Comparison of ENCODE assay signal across 23 cellular contexts in the genomic region with DNA sequence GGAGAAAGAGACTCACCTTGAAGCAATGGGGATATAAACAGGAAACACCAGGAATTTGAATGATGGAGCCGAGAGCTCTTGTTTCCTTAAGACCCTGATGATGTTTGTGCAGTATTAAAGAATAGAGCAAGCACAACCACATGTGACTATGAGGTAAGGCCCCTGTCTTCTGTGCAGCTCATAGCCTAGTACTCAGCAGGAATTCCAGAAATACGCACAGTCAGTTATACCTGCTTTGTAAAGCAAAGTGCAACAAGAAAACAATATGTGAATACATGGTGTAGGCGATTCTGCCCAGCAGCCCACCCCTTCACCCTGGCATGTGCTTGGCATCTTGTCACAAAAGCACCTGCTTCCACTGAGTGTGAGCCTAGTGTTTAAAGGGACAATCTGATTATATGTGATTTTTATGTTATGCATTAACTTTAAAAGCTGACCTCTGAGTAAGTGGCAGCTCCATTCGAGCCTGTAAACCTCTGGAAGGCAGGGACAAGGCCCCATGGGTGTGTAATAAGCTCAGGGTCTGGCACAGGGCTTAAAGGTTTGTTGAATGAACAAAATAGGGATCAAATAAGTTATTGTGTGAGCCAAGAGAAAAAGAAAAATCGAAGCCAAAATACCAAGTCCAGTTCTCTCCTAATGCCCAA.
A peak's percentile ranks its signal among the peaks of the same experiment; 100 is the strongest.
DNase-seq lines count a peak whose midpoint lies in the region; TF ChIP-seq lines count a peak whose summit lies in the region.
"Had no signal": no experiment of that assay in that cellular context is flagged by ENCODE, and none has a peak within 500 bp of the region (broad histone marks: within the 10 kb centered on the region; RNA-seq: fewer than 3 reads in every experiment).

No MANE protein-coding gene starts in this region.

- H3K4me1 ChIP-seq in esophagus squamous epithelium (peaks cover 0 to 5% (median 0%) of the 10 kb centered on the region in 3 donors), uterus (no peaks in the 10 kb centered on the region)
- H3K4me1 ChIP-seq: SJSA1, transverse colon had no signal

- H3K27me3 Mint-ChIP-seq in MCF 10A (ENCODE audit: insufficient read depth, unreplicated experiment): peaks cover 33% of the 10 kb centered on the region
- no peaks in the 10 kb centered on the region for H3K27me3 Mint-ChIP-seq in activated T-helper 2 cell treated with anti-CD3 and anti-CD28 coated beads, Interferon-gamma antibody, Interleukin-2, Interleukin-4, amounts not matched to agents 10 μg/mL and 5 μg/mL and 100 μg/mL, durations not matched to agents 14 hours and 24 hours and 36 hours (ENCODE audit: low read depth)

- H3K27me3 ChIP-seq in esophagus squamous epithelium (no peaks in the 10 kb centered on the region), uterus (no peaks in the 10 kb centered on the region)
- H3K27me3 ChIP-seq: SJSA1, transverse colon had no signal

- H3K9me3 Mint-ChIP-seq in MCF 10A (ENCODE audit: unreplicated experiment): no peaks in the 10 kb centered on the region
- no peaks in the 10 kb centered on the region for H3K9me3 Mint-ChIP-seq in activated T-helper 2 cell treated with anti-CD3 and anti-CD28 coated beads, Interferon-gamma antibody, Interleukin-2, Interleukin-4, amounts not matched to agents 10 μg/mL and 5 μg/mL and 100 μg/mL, durations not matched to agents 14 hours and 24 hours and 36 hours
- H3K9me3 Mint-ChIP-seq: activated B cell treated with CpG ODN at 0.5 μM for 24 hours; activated naive CD4-positive, alpha-beta T cell treated with anti-CD3 and anti-CD28 coated beads, Interleukin-2, amount 10 ng/mL, durations not matched to agents 7 days and 5 days; activated T-cell treated with anti-CD3 and anti-CD28 coated beads, Interleukin-2, amount 50 U/mL, for 4 hours; dendritic cell treated with granulocyte-macrophage colony-stimulating factor and Interleukin-4, amounts not matched to agents 40 ng/mL and 50 ng/mL, for 4 days; T-cell had no signal

- TF ChIP-seq CTCF in retinal pigment epithelial cell (conservative IDR thresholded peaks at IDR 0.05; ENCODE audit: low read depth, low read length): no peak
- no peak for TF ChIP-seq CTCF in esophagus squamous epithelium (IDR thresholded peaks at IDR 0.05)
- TF ChIP-seq CTCF in uterus (IDR thresholded peaks at IDR 0.05): no peak
- TF ChIP-seq CTCF in MCF 10A (IDR thresholded peaks at IDR 0.05; ENCODE audit: unreplicated experiment): no peak

- H3K4me1 Mint-ChIP-seq in MCF 10A (ENCODE audit: insufficient read depth, unreplicated experiment): peaks cover 10% of the 10 kb centered on the region
- H3K4me1 Mint-ChIP-seq in activated T-helper 2 cell treated with anti-CD3 and anti-CD28 coated beads, Interferon-gamma antibody, Interleukin-2, Interleukin-4, amounts not matched to agents 10 μg/mL and 5 μg/mL and 100 μg/mL, durations not matched to agents 14 hours and 24 hours and 36 hours (ENCODE audit: low read depth): no peaks in the 10 kb centered on the region
- H3K4me1 Mint-ChIP-seq: activated B cell treated with CpG ODN at 0.5 μM for 24 hours; activated naive CD4-positive, alpha-beta T cell treated with anti-CD3 and anti-CD28 coated beads, Interleukin-2, amount 10 ng/mL, durations not matched to agents 7 days and 5 days; T-cell had no signal

- no peak overlapping the region for H3K27ac Mint-ChIP-seq in MCF 10A (ENCODE audit: low read depth, unreplicated experiment)
- H3K27ac Mint-ChIP-seq in activated T-helper 2 cell treated with anti-CD3 and anti-CD28 coated beads, Interferon-gamma antibody, Interleukin-2, Interleukin-4, amounts not matched to agents 10 μg/mL and 5 μg/mL and 100 μg/mL, durations not matched to agents 14 hours and 24 hours and 36 hours: no peak overlapping the region
- H3K27ac Mint-ChIP-seq: activated B cell treated with CpG ODN at 0.5 μM for 24 hours; activated naive CD4-positive, alpha-beta T cell treated with anti-CD3 and anti-CD28 coated beads, Interleukin-2, amount 10 ng/mL, durations not matched to agents 7 days and 5 days; dendritic cell treated with granulocyte-macrophage colony-stimulating factor and Interleukin-4, amounts not matched to agents 40 ng/mL and 50 ng/mL, for 4 days; T-cell had no signal

- POLR2A ChIA-PET in MCF 10A (lab: Yijun Ruan, JAX): no interaction called here

- no peak overlapping the region for H3K4me3 Mint-ChIP-seq in MCF 10A (ENCODE audit: unreplicated experiment)
- no peak overlapping the region for H3K4me3 Mint-ChIP-seq in activated T-helper 2 cell treated with anti-CD3 and anti-CD28 coated beads, Interferon-gamma antibody, Interleukin-2, Interleukin-4, amounts not matched to agents 10 μg/mL and 5 μg/mL and 100 μg/mL, durations not matched to agents 14 hours and 24 hours and 36 hours (ENCODE audit: low read depth)
- H3K4me3 Mint-ChIP-seq: activated B cell treated with CpG ODN at 0.5 μM for 24 hours; activated naive CD4-positive, alpha-beta T cell treated with anti-CD3 and anti-CD28 coated beads, Interleukin-2, amount 10 ng/mL, durations not matched to agents 7 days and 5 days; activated T-cell treated with anti-CD3 and anti-CD28 coated beads, Interleukin-2, amount 50 U/mL, for 4 hours; dendritic cell treated with granulocyte-macrophage colony-stimulating factor and Interleukin-4, amounts not matched to agents 40 ng/mL and 50 ng/mL, for 4 days; T-cell had no signal

- DNase-seq in NCI-H526 treated with DMSO at 0.1 percent for 48 hours (lab: John Stamatoyannopoulos, UW) (peak; percentile 68), medulla oblongata (ENCODE audit: extremely low spot score) (peak; percentile 19), retinal pigment epithelial cell (ENCODE audit: low read depth) (peak; percentile 30), esophagus squamous epithelium (lab: John Stamatoyannopoulos, UW) (no peak), uterus (no peak), MCF 10A (ENCODE audit: unreplicated experiment) (no peak)
- DNase-seq in activated T-helper 2 cell treated with anti-CD3 and anti-CD28 coated beads, Interferon-gamma antibody, Interleukin-2, Interleukin-4, amounts not matched to agents 10 μg/mL and 5 μg/mL and 100 μg/mL, durations not matched to agents 14 hours and 24 hours and 36 hours (ENCODE audit: low spot score): no peak
- DNase-seq: ACHN; activated B cell treated with CpG ODN at 0.5 μM for 24 hours; activated CD4-positive, alpha-beta T cell treated with anti-CD3 and anti-CD28 coated beads, Interleukin-2, amount 50 U/mL, for 1 hour; activated naive CD4-positive, alpha-beta T cell treated with anti-CD3 and anti-CD28 coated beads, Interleukin-2, amount 10 ng/mL, durations not matched to agents 7 days and 5 days; activated T-cell treated with anti-CD3 and anti-CD28 coated beads, Interleukin-2, amount 50 U/mL, for 4 hours; amniotic stem cell; DMS153; Karpas-422; mammary epithelial cell; MV-4-11; stimulated activated CD4-positive, alpha-beta T cell treated with anti-CD3 and anti-CD28 coated beads, Interleukin-2, amount 100 ng/mL, for 24 hours; T-cell; transverse colon had no signal

- CTCF ChIA-PET in MCF 10A (lab: Yijun Ruan, JAX): interaction anchor here (0.6 to 2.3 kb wide), 6 partner anchors 26 to 424 kb away, joined by 3 to 7 read pairs (median 4); no protein-coding TSS in a partner anchor

- no TSS peak for BruUV-seq in MCF 10A (replicated peaks; lab: Mats Ljungman, UMichigan)

- no peaks in the 10 kb centered on the region for H3K36me3 Mint-ChIP-seq in MCF 10A (ENCODE audit: insufficient read depth, unreplicated experiment)
- H3K36me3 Mint-ChIP-seq in activated T-helper 2 cell treated with anti-CD3 and anti-CD28 coated beads, Interferon-gamma antibody, Interleukin-2, Interleukin-4, amounts not matched to agents 10 μg/mL and 5 μg/mL and 100 μg/mL, durations not matched to agents 14 hours and 24 hours and 36 hours (ENCODE audit: low read depth): no peaks in the 10 kb centered on the region
- H3K36me3 Mint-ChIP-seq: activated naive CD4-positive, alpha-beta T cell treated with anti-CD3 and anti-CD28 coated beads, Interleukin-2, amount 10 ng/mL, durations not matched to agents 7 days and 5 days; T-cell had no signal

- H3K9me3 ChIP-seq in esophagus squamous epithelium (no peaks in the 10 kb centered on the region), uterus (no peaks in the 10 kb centered on the region)
- H3K9me3 ChIP-seq: SJSA1, transverse colon had no signal

- TF ChIP-seq POLR2A in esophagus squamous epithelium (IDR thresholded peaks at IDR 0.05) (no peak), uterus (IDR thresholded peaks at IDR 0.05) (no peak)

- intact Hi-C loops in esophagus squamous epithelium (cut with DNase I) (no loop called here), uterus (cut with DNase I; ENCODE audit: low total_unique reads) (no loop called here), MCF 10A (cut with micrococcal nuclease) (no loop called here)
- intact Hi-C loops in activated T-helper 2 cell treated with anti-CD3 and anti-CD28 coated beads, Interferon-gamma antibody, Interleukin-2, Interleukin-4, amounts not matched to agents 10 μg/mL and 5 μg/mL and 100 μg/mL, durations not matched to agents 14 hours and 24 hours and 36 hours (cut with micrococcal nuclease): no loop called here

- H3K4me3 ChIP-seq in retinal pigment epithelial cell (ENCODE audit: low read length) (no peak overlapping the region), esophagus squamous epithelium (no peak overlapping the region), uterus (no peak overlapping the region)
- H3K4me3 ChIP-seq: SJSA1, transverse colon had no signal

- no peaks in the 10 kb centered on the region for H3K36me3 ChIP-seq in esophagus squamous epithelium
- H3K36me3 ChIP-seq in uterus: no peaks in the 10 kb centered on the region
- H3K36me3 ChIP-seq: SJSA1, transverse colon had no signal

- H3K27ac ChIP-seq in cingulate gyrus (ENCODE audit: low read depth, low read length): peak overlapping the region; percentile 75
- no peak overlapping the region for H3K27ac ChIP-seq in esophagus squamous epithelium
- no peak overlapping the region for H3K27ac ChIP-seq in uterus
- H3K27ac ChIP-seq: SJSA1, transverse colon had no signal

- WGBS in esophagus squamous epithelium, 2 donors: 62 to 65% methylated on average over 5 of the region's 5 CpGs

Comparison
In these comparisons a context has a peak if more than half of its experiments do, and no peak if none do; other contexts are left out.
1. DNase-seq: peak in NCI-H526 treated with DMSO at 0.1 percent for 48 hours (single experiment), medulla oblongata (single experiment) and retinal pigment epithelial cell (single experiment); none in esophagus squamous epithelium (single experiment), uterus (0 of 2), MCF 10A (single experiment) and activated T-helper 2 cell treated with anti-CD3 and anti-CD28 coated beads, Interferon-gamma antibody, Interleukin-2, Interleukin-4, amounts not matched to agents 10 μg/mL and 5 μg/mL and 100 μg/mL, durations not matched to agents 14 hours and 24 hours and 36 hours (single experiment).